19 cellular contexts compared by ENCODE assay signal in genomic region chr2:241224851-241225438, GRCh38. TPM values are rescaled to one million over a fixed set of nuclear protein-coding genes. Genes with fewer than 3 reads are reported as not detected.
DNase-seq lines count a peak whose midpoint lies in the region; ATAC-seq and TF ChIP-seq lines count a peak whose summit lies in the region.
"Had no signal": no experiment of that assay in that cellular context is flagged by ENCODE, and none has a peak within 500 bp of the region (broad histone marks: within the 10 kb centered on the region; RNA-seq: fewer than 3 reads in every experiment).

No MANE protein-coding gene starts in this region.

- WGBS in neuronal stem cell (ENCODE audit: extremely low coverage in 2 of 2, insufficient read length in 2 of 2, insufficient replicate concordance in 1 of 2), 2 donors: no CpG with 5 or more reads among the region's 8 CpGs
- WGBS in transverse colon (ENCODE audit: low coverage in 1 of 2), 2 donors: 67% methylated on average over 8 of the region's 8 CpGs; no CpG with 5 or more reads in 1 of the 2 donors

- no peak overlapping the region for H3K9ac ChIP-seq in neuronal stem cell (ENCODE audit: low read depth, low read length, poor library complexity)
- H3K9ac ChIP-seq: KMS-11 had no signal

- no peak overlapping the region for H2BK120ac ChIP-seq in neuronal stem cell (ENCODE audit: low read depth, low read length)

- no peak overlapping the region for H4K8ac ChIP-seq in neuronal stem cell (ENCODE audit: low read depth, low read length)

- H3K27me3 ChIP-seq in neuronal stem cell (ENCODE audit: control insufficient read depth in 3 of 3, insufficient read depth in 3 of 3, low read depth in 1 of 3, low read length in 3 of 3): no peaks in the 10 kb centered on the region
- no peaks in the 10 kb centered on the region for H3K27me3 ChIP-seq in transverse colon

- no peak for TF ChIP-seq CTCF in fibroblast of villous mesenchyme (IDR thresholded peaks at IDR 0.05; ENCODE audit: insufficient read depth, low read depth, low read length)
- no peak for TF ChIP-seq CTCF in transverse colon (IDR thresholded peaks at IDR 0.05)

- H3K79me1 ChIP-seq in neuronal stem cell (ENCODE audit: low read depth, low read length): peaks cover 6% of the 10 kb centered on the region

- H3K4me1 ChIP-seq in neuronal stem cell (ENCODE audit: control insufficient read depth in 2 of 2, insufficient read depth in 1 of 2, low read depth in 1 of 2, low read length in 2 of 2): peaks cover 3 to 7% of the 10 kb centered on the region in 2 donors
- H3K4me1 ChIP-seq in transverse colon: peaks cover 0 to 8% (median 0%) of the 10 kb centered on the region in 4 donors

- H3K36me3 ChIP-seq in neuronal stem cell (replicated peaks in 1 of 2; ENCODE audit: control insufficient read depth in 2 of 2, insufficient read depth in 2 of 2, low read length in 2 of 2) (peaks cover 35 to 43% of the 10 kb centered on the region in 2 donors), transverse colon (peaks cover 0 to 30% (median 12%) of the 10 kb centered on the region in 4 donors)

- no peak overlapping the region for H3K18ac ChIP-seq in neuronal stem cell (ENCODE audit: low read length)

- no peaks in the 10 kb centered on the region for H3K27me3 Mint-ChIP-seq in T-helper 17 cell
- H3K27me3 Mint-ChIP-seq: CD4-positive, alpha-beta memory T cell; effector memory CD8-positive, alpha-beta T cell had no signal

- TF ChIP-seq EP300 in transverse colon (IDR thresholded peaks at IDR 0.05; ENCODE audit: low read depth): no peak

- no peak overlapping the region for H4K91ac ChIP-seq in neuronal stem cell (ENCODE audit: low read depth, low read length, poor library complexity)

- no peak overlapping the region for H3K4me3 ChIP-seq in fibroblast of villous mesenchyme (ENCODE audit: low read depth, low read length)
- no peak overlapping the region for H3K4me3 ChIP-seq in neuronal stem cell (ENCODE audit: low read length in 2 of 2)
- no peak overlapping the region for H3K4me3 ChIP-seq in transverse colon

- TF ChIP-seq POLR2A in transverse colon (IDR thresholded peaks at IDR 0.05): no peak

- no peak overlapping the region for H3K4me3 Mint-ChIP-seq in T-helper 17 cell
- H3K4me3 Mint-ChIP-seq: activated CD4-positive, alpha-beta T cell treated with anti-CD3 and anti-CD28 coated beads, Interleukin-2, amount 10 ng/mL, durations not matched to agents 24 days and 14 days; CD4-positive, alpha-beta memory T cell; effector memory CD8-positive, alpha-beta T cell; natural killer cell had no signal

- no peaks in the 10 kb centered on the region for H3K36me3 Mint-ChIP-seq in T-helper 17 cell (ENCODE audit: low read depth)
- H3K36me3 Mint-ChIP-seq: natural killer cell had no signal

- DNase-seq in GM03348 (ENCODE audit: low spot score) (peak; percentile 46), T-helper 17 cell (no peak), fibroblast of villous mesenchyme (ENCODE audit: low read depth) (peak; percentile 44), neuronal stem cell (ENCODE audit: low spot score) (no peak), GOT3 (lab: John Stamatoyannopoulos, UW) (no peak), transverse colon (no peak)
- DNase-seq: activated CD4-positive, alpha-beta T cell treated with anti-CD3 and anti-CD28 coated beads, Interleukin-2, amount 10 ng/mL, durations not matched to agents 24 days and 14 days; activated effector memory CD4-positive, alpha-beta T cell treated with anti-CD3 and anti-CD28 coated beads, Interleukin-2, amount 50 U/mL, for 16 hours; CD4-positive, alpha-beta memory T cell; DMS79; effector memory CD8-positive, alpha-beta T cell; mesendoderm; natural killer cell; NCI-H1092; NCI-H2081 treated with DMSO at 0.1 percent for 48 hours; NK-92 treated with Interleukin-12 subunit alpha and Interleukin-12 subunit beta, amount 100 ng/mL, for 24 hours had no signal

- in situ Hi-C loops in transverse colon (cut with MboI; ENCODE audit: low pct_ligation_motif_present in 1 of 4, low pct_unique_long_range_greater_than_20kb in 1 of 4, low sequenced_read_pairs in 3 of 4): no loop called here

- peak overlapping the region; percentile 73 for H3K27ac Mint-ChIP-seq in T-helper 17 cell
- H3K27ac Mint-ChIP-seq: activated CD4-positive, alpha-beta T cell treated with anti-CD3 and anti-CD28 coated beads, Interleukin-2, amount 10 ng/mL, durations not matched to agents 24 days and 14 days; natural killer cell had no signal

- H2AK5ac ChIP-seq in neuronal stem cell (ENCODE audit: low read depth, low read length): no peak overlapping the region

- H3K9me3 ChIP-seq in T-helper 17 cell (ENCODE audit: control insufficient read depth, low read length, poor library complexity, severe bottlenecking): no peaks in the 10 kb centered on the region
- H3K9me3 ChIP-seq in neuronal stem cell (replicated peaks in 1 of 2; ENCODE audit: control insufficient read depth in 2 of 2, insufficient read depth in 1 of 2, low read depth in 1 of 2, low read length in 2 of 2): peaks cover 0 to 2% of the 10 kb centered on the region in 2 donors
- no peaks in the 10 kb centered on the region for H3K9me3 ChIP-seq in transverse colon

- no peak overlapping the region for H3K23ac ChIP-seq in neuronal stem cell (ENCODE audit: low read depth, low read length, poor library complexity)

- peak overlapping the region; percentile 31 for H3K14ac ChIP-seq in neuronal stem cell (ENCODE audit: low read length)

- peaks cover 14% of the 10 kb centered on the region for H3K4me1 Mint-ChIP-seq in T-helper 17 cell
- H3K4me1 Mint-ChIP-seq: natural killer cell had no signal

- no peak overlapping the region for H2AFZ ChIP-seq in neuronal stem cell (ENCODE audit: low read length)

- no peak overlapping the region for H2BK15ac ChIP-seq in neuronal stem cell (ENCODE audit: low read length)

- no peak overlapping the region for H2BK5ac ChIP-seq in neuronal stem cell (ENCODE audit: low read length)

- intact Hi-C loops in transverse colon (cut with DNase I; ENCODE audit: low total_unique reads): no loop called here

- ATAC-seq in T-helper 17 cell (no peak), HG03571 (IDR thresholded peaks at IDR 0.05; ENCODE audit: unreplicated experiment) (no peak), GM21717 (IDR thresholded peaks at IDR 0.05; ENCODE audit: unreplicated experiment) (no peak)
- ATAC-seq: effector memory CD8-positive, alpha-beta T cell; natural killer cell had no signal

- no peak overlapping the region for H3K4me2 ChIP-seq in neuronal stem cell (ENCODE audit: insufficient read depth, low read length, poor library complexity, severe bottlenecking)
- H3K4me2 ChIP-seq: KMS-11 had no signal

- H3K4ac ChIP-seq in neuronal stem cell (ENCODE audit: low read length): no peak overlapping the region

- H2BK12ac ChIP-seq in neuronal stem cell (ENCODE audit: low read length): no peak overlapping the region

- H3K27ac ChIP-seq in neuronal stem cell (replicated peaks; ENCODE audit: low read length) (no peak overlapping the region), transverse colon (no peak overlapping the region)
- H3K27ac ChIP-seq: KMS-11 had no signal

RNA-seq across cellular contexts. Expression of gene ANO7, which starts 36.5 kb away (rescaled TPM):
- total RNA-seq in T-helper 17 cell (under 1 TPM; 0.16 to 0.20 TPM), fibroblast of villous mesenchyme (0.43 and 0.64 TPM in 2 replicates), transverse colon (100 to 1,000 TPM in 1 of 4 donors, 10 to 100 TPM in 3; 37.2 to 202 (median 71.0) TPM)
- 1.3 TPM for polyA plus RNA-seq in neuronal stem cell (2013, experiment 1 of 2)
- 1.4 TPM for polyA plus RNA-seq in neuronal stem cell (2013, experiment 2 of 2)

Comparison
In these comparisons a context has a peak if more than half of its experiments do, and no peak if none do; other contexts are left out.
1. DNase-seq: peak in GM03348 (single experiment) and fibroblast of villous mesenchyme (single experiment); none in T-helper 17 cell (0 of 3), neuronal stem cell (single experiment), GOT3 (single experiment) and transverse colon (single experiment).
2. RNA of gene ANO7, which starts 36.5 kb away (total RNA-seq): 37.2 to 202 TPM in transverse colon; 0.43 to 0.64 TPM in fibroblast of villous mesenchyme and 0.16 to 0.20 TPM in T-helper 17 cell; every median in the first group is over 10 times any median in the second.